2 cellular contexts compared by ENCODE assay signal in genomic region chr3:183507551-183507950, GRCh38.
TF ChIP-seq lines count a peak whose summit lies in the region.

No MANE protein-coding gene starts in this region.

TF ChIP-seq in GM23338, 12 proteins besides CTCF, POLR2A, EP300 and RAD21 (continued from another document):
- TF ChIP-seq ZNF462 (CRISPR knock-in tag; IDR thresholded peaks at IDR 0.05): no peak
- no peak for TF ChIP-seq POLR2AphosphoS5 (IDR thresholded peaks at IDR 0.05; ENCODE audit: low read depth)
- no peak for TF ChIP-seq NANOG (IDR thresholded peaks at IDR 0.05; ENCODE audit: borderline replicate concordance)
- no peak for TF ChIP-seq JUNB (IDR thresholded peaks at IDR 0.05; ENCODE audit: unreplicated experiment)
- TF ChIP-seq ZNF331 (CRISPR knock-in tag; IDR thresholded peaks at IDR 0.05; ENCODE audit: low read depth): no peak
- TF ChIP-seq REST (IDR thresholded peaks at IDR 0.05; ENCODE audit: unreplicated experiment): no peak
- TF ChIP-seq EZH2phosphoT487 (IDR thresholded peaks at IDR 0.05; ENCODE audit: unreplicated experiment): no peak
- TF ChIP-seq EZH2 (IDR thresholded peaks at IDR 0.05; ENCODE audit: low read depth, unreplicated experiment): no peak
- no peak for TF ChIP-seq STAT1 (IDR thresholded peaks at IDR 0.05; ENCODE audit: unreplicated experiment)
- no peak for TF ChIP-seq ETS1 (IDR thresholded peaks at IDR 0.05)

TF ChIP-seq in SK-N-SH, 30 proteins besides CTCF, POLR2A, EP300 and RAD21 (continued from another document):
- no peak for TF ChIP-seq REST (IDR thresholded peaks at IDR 0.05; ENCODE audit: low read depth, low read length)
- TF ChIP-seq RCOR1 (IDR thresholded peaks at IDR 0.05; ENCODE audit: low read length): no peak
- no peak for TF ChIP-seq SIN3A (IDR thresholded peaks at IDR 0.05; ENCODE audit: borderline replicate concordance, low read depth, low read length)
- TF ChIP-seq TAF1 (IDR thresholded peaks at IDR 0.05; ENCODE audit: borderline replicate concordance, low read depth, low read length): no peak
- no peak for TF ChIP-seq JUND (IDR thresholded peaks at IDR 0.05)
- TF ChIP-seq TCF12 (IDR thresholded peaks at IDR 0.05): no peak
- no peak for TF ChIP-seq FOXJ3 (CRISPR knock-in tag; IDR thresholded peaks at IDR 0.05)
- TF ChIP-seq NRF1 (IDR thresholded peaks at IDR 0.05; ENCODE audit: low read depth, low read length): no peak
- TF ChIP-seq USF1 (IDR thresholded peaks at IDR 0.05; ENCODE audit: borderline replicate concordance, low read depth): no peak
- no peak for TF ChIP-seq SMC3 (IDR thresholded peaks at IDR 0.05; ENCODE audit: low read depth, low read length)
- TF ChIP-seq GABPA (IDR thresholded peaks at IDR 0.05; ENCODE audit: low read depth): no peak
- no peak for TF ChIP-seq ELF1 (IDR thresholded peaks at IDR 0.05)
- no peak for TF ChIP-seq RFX5 (IDR thresholded peaks at IDR 0.05; ENCODE audit: low read length)
- TF ChIP-seq GATA2 (CRISPR knock-in tag; IDR thresholded peaks at IDR 0.05): no peak
- no peak for TF ChIP-seq MAX (IDR thresholded peaks at IDR 0.05; ENCODE audit: low read depth)
- TF ChIP-seq NFIC (IDR thresholded peaks at IDR 0.05; ENCODE audit: borderline replicate concordance): no peak
- TF ChIP-seq RXRA (IDR thresholded peaks at IDR 0.05; ENCODE audit: borderline replicate concordance, low read depth): no peak
